In the genomic region with DNA sequence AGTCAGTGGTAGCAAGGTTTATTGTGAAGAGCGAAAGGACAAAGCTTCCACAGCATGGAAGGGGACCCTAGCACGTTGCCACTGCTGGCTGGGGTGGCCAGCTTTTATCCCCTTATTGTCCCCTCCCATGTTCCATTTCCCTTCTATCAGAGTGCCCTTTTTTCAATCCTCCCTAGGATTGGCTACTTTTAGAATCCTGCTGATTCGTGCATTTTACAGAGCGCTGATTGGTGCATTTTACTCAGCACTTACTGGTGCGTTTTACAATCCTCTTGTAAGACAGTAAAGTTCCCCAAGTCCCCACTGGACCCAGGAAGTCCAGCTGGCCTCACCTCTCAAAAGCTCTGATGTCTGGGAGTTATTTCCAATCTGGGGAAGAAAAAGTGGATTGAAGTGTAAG, we compare ENCODE assay signal across 15 cellular contexts.
DNase-seq lines count a peak whose midpoint lies in the region; ATAC-seq and TF ChIP-seq lines count a peak whose summit lies in the region.
"Had no signal": no experiment of that assay in that cellular context is flagged by ENCODE, and none has a peak within 500 bp of the region (broad histone marks: within the 10 kb centered on the region; RNA-seq: fewer than 3 reads in every experiment).

No MANE protein-coding gene starts in this region.

- no peak overlapping the region for H2AK5ac ChIP-seq in trophoblast cell (ENCODE audit: low read length)

- H3K4me1 Mint-ChIP-seq in chondrocyte (ENCODE audit: low read depth): peaks cover 59% of the 10 kb centered on the region
- H3K4me1 Mint-ChIP-seq in nephron: peaks cover 71% of the 10 kb centered on the region
- peaks cover 8% of the 10 kb centered on the region for H3K4me1 Mint-ChIP-seq in activated CD4-positive, alpha-beta T cell treated with anti-CD3 and anti-CD28 coated beads, Interleukin-2, amount 10 ng/mL, durations not matched to agents 24 days and 14 days

- no peak overlapping the region for H3K23ac ChIP-seq in trophoblast cell (ENCODE audit: low read length)

- H3K4me3 Mint-ChIP-seq in chondrocyte (ENCODE audit: unreplicated experiment) (no peak overlapping the region), nephron (no peak overlapping the region)
- H3K4me3 Mint-ChIP-seq in activated CD4-positive, alpha-beta T cell treated with anti-CD3 and anti-CD28 coated beads, Interleukin-2, amount 10 ng/mL, durations not matched to agents 24 days and 14 days: no peak overlapping the region
- H3K4me3 Mint-ChIP-seq: CD4-positive, CD25-positive, alpha-beta regulatory T cell had no signal

- no peaks in the 10 kb centered on the region for H3K9me3 ChIP-seq in trophoblast cell (ENCODE audit: insufficient read depth, low read depth, low read length)
- H3K9me3 ChIP-seq: HAP-1 had no signal

- H2BK5ac ChIP-seq in trophoblast cell (ENCODE audit: low read depth, low read length, poor library complexity): peak overlapping the region; percentile 18

- no peaks in the 10 kb centered on the region for H3K79me2 ChIP-seq in trophoblast cell (ENCODE audit: control insufficient read depth, insufficient read depth, low read length, poor library complexity)

- TF ChIP-seq CTCF in VCaP (conservative IDR thresholded peaks at IDR 0.05): no peak
- TF ChIP-seq CTCF in chondrocyte (IDR thresholded peaks at IDR 0.05): no peak
- TF ChIP-seq CTCF in nephron (IDR thresholded peaks at IDR 0.05; ENCODE audit: unreplicated experiment in 3 of 3): no peak

- peaks cover 16 to 21% of the 10 kb centered on the region in 2 experiments for H3K4me1 ChIP-seq in trophoblast cell (ENCODE audit: control insufficient read depth in 1 of 2, insufficient read depth in 2 of 2, low read length in 2 of 2)
- H3K4me1 ChIP-seq: HAP-1 had no signal

- no peaks in the 10 kb centered on the region for H3K27me3 ChIP-seq in trophoblast cell (ENCODE audit: insufficient read depth, low read length)
- H3K27me3 ChIP-seq: BLaER1 had no signal

- no peak overlapping the region for H3K4me3 ChIP-seq in trophoblast cell (ENCODE audit: low read depth, low read length)
- H3K4me3 ChIP-seq: BLaER1, HAP-1 had no signal

- no peak overlapping the region for H3K9ac ChIP-seq in trophoblast cell (ENCODE audit: low read length)
- H3K9ac ChIP-seq: BLaER1 had no signal

- H3K36me3 ChIP-seq in trophoblast cell (ENCODE audit: control insufficient read depth in 1 of 2, insufficient read depth in 2 of 2, low read length in 2 of 2): no peaks in the 10 kb centered on the region
- H3K36me3 ChIP-seq: BLaER1, HAP-1 had no signal

- no peak overlapping the region for H2AFZ ChIP-seq in trophoblast cell (ENCODE audit: insufficient read depth, low read length, poor library complexity)

- peaks cover 14% of the 10 kb centered on the region for H3K79me1 ChIP-seq in trophoblast cell (ENCODE audit: low read length)

- no peak overlapping the region for H3K4ac ChIP-seq in trophoblast cell (ENCODE audit: low read depth, low read length)

- H3K27me3 Mint-ChIP-seq in chondrocyte (ENCODE audit: low read depth) (no peaks in the 10 kb centered on the region), nephron (ENCODE audit: low read depth) (no peaks in the 10 kb centered on the region)
- peaks cover 32% of the 10 kb centered on the region for H3K27me3 Mint-ChIP-seq in activated CD4-positive, alpha-beta T cell treated with anti-CD3 and anti-CD28 coated beads, Interleukin-2, amount 10 ng/mL, durations not matched to agents 24 days and 14 days

- peak overlapping the region; percentile 97 for H3K27ac Mint-ChIP-seq in chondrocyte (ENCODE audit: unreplicated experiment)
- peak overlapping the region; percentile 88 to 98 (median 88) for H3K27ac Mint-ChIP-seq in nephron
- no peak overlapping the region for H3K27ac Mint-ChIP-seq in activated CD4-positive, alpha-beta T cell treated with anti-CD3 and anti-CD28 coated beads, Interleukin-2, amount 10 ng/mL, durations not matched to agents 24 days and 14 days
- H3K27ac Mint-ChIP-seq: CD4-positive, CD25-positive, alpha-beta regulatory T cell had no signal

- H3K4me2 ChIP-seq in trophoblast cell (ENCODE audit: low read length): no peak overlapping the region
- H3K4me2 ChIP-seq: BLaER1 had no signal

- no peak overlapping the region for H4K12ac ChIP-seq in trophoblast cell (ENCODE audit: low read depth, low read length)

- H2BK12ac ChIP-seq in trophoblast cell (ENCODE audit: low read length): peak overlapping the region; percentile 37

- no peak overlapping the region for H3K18ac ChIP-seq in trophoblast cell (ENCODE audit: low read length)

- H3K36me3 Mint-ChIP-seq in chondrocyte (ENCODE audit: low read depth): no peaks in the 10 kb centered on the region
- no peaks in the 10 kb centered on the region for H3K36me3 Mint-ChIP-seq in nephron (ENCODE audit: low read depth)
- no peaks in the 10 kb centered on the region for H3K36me3 Mint-ChIP-seq in activated CD4-positive, alpha-beta T cell treated with anti-CD3 and anti-CD28 coated beads, Interleukin-2, amount 10 ng/mL, durations not matched to agents 24 days and 14 days (ENCODE audit: low read depth)
- H3K36me3 Mint-ChIP-seq: CD4-positive, CD25-positive, alpha-beta regulatory T cell had no signal

- H4K91ac ChIP-seq in trophoblast cell (ENCODE audit: low read depth, low read length): peak overlapping the region; percentile 50

- DNase-seq in chondrocyte (ENCODE audit: low spot score): no peak
- no peak for DNase-seq in trophoblast cell
- no peak for DNase-seq in NCI-H1092 (lab: John Stamatoyannopoulos, UW)
- DNase-seq in activated effector memory CD4-positive, alpha-beta T cell treated with Interleukin-2 at 50 U/mL for 16 hours: no peak
- DNase-seq in activated CD4-positive, alpha-beta T cell treated with anti-CD3 and anti-CD28 coated beads, Interleukin-2, amount 10 ng/mL, durations not matched to agents 24 days and 14 days: no peak
- DNase-seq: AML-193; Calu3; CD4-positive, CD25-positive, alpha-beta regulatory T cell; DMS 273 treated with DMSO at 0.1 percent for 48 hours; GOT3 had no signal

- no CpG with 5 or more reads among the region's 5 CpGs for WGBS in trophoblast cell (ENCODE audit: extremely low coverage, insufficient coverage, insufficient read length)

- ATAC-seq in GM19324 (IDR thresholded peaks at IDR 0.05; ENCODE audit: low FRiP score, unreplicated experiment): no peak

- H2BK120ac ChIP-seq in trophoblast cell (ENCODE audit: insufficient read depth, low read length, poor library complexity): peak overlapping the region; percentile 77

- H3K9me3 Mint-ChIP-seq in chondrocyte (ENCODE audit: low read depth) (no peaks in the 10 kb centered on the region), nephron (no peaks in the 10 kb centered on the region)
- H3K9me3 Mint-ChIP-seq in activated CD4-positive, alpha-beta T cell treated with anti-CD3 and anti-CD28 coated beads, Interleukin-2, amount 10 ng/mL, durations not matched to agents 24 days and 14 days: no peaks in the 10 kb centered on the region
- H3K9me3 Mint-ChIP-seq: CD4-positive, CD25-positive, alpha-beta regulatory T cell had no signal

- no peak overlapping the region for H4K8ac ChIP-seq in trophoblast cell (ENCODE audit: low read depth, low read length)

- peak overlapping the region; percentile 11 for H3K14ac ChIP-seq in trophoblast cell (ENCODE audit: low read length)

- H3K27ac ChIP-seq in VCaP (peak overlapping the region; percentile 88), trophoblast cell (ENCODE audit: low read depth, low read length) (no peak overlapping the region)
- H3K27ac ChIP-seq: BLaER1 had no signal

- intact Hi-C loops in activated CD4-positive, alpha-beta T cell treated with anti-CD3 and anti-CD28 coated beads, Interleukin-2, amount 10 ng/mL, durations not matched to agents 24 days and 14 days (cut with micrococcal nuclease): no loop called here
